Comparison of ENCODE assay signal across 27 cellular contexts in genomic region chr1:225843426-225843795, GRCh38. TPM values are rescaled to one million over a fixed set of nuclear protein-coding genes. Genes with fewer than 3 reads are reported as not detected.
DNase-seq lines count a peak whose midpoint lies in the region; ATAC-seq, FAIRE-seq and TF ChIP-seq lines count a peak whose summit lies in the region.
"Had no signal": no experiment of that assay in that cellular context is flagged by ENCODE, and none has a peak within 500 bp of the region (broad histone marks: within the 10 kb centered on the region; RNA-seq: fewer than 3 reads in every experiment).

No MANE protein-coding gene starts in this region.

- H3K27me3 ChIP-seq in Caco-2 (replicated peaks; ENCODE audit: control insufficient read depth, insufficient read depth, low read length) (no peaks in the 10 kb centered on the region), hepatocyte (no peaks in the 10 kb centered on the region)
- H3K27me3 ChIP-seq: brain microvascular endothelial cell, heart right ventricle, testis, vagina had no signal

- H3K9me2 ChIP-seq in hepatocyte (replicated peaks; ENCODE audit: insufficient read depth), result no peaks in the 10 kb centered on the region

- no peak overlapping the region for H2AFZ ChIP-seq in hepatocyte
- H2AFZ ChIP-seq: GM23248 had no signal

- H3K9me3 Mint-ChIP-seq in Caco-2 (ENCODE audit: unreplicated experiment) (no peaks in the 10 kb centered on the region), activated B cell treated with CpG ODN at 0.5 μM for 24 hours (no peaks in the 10 kb centered on the region)
- H3K9me3 Mint-ChIP-seq in stimulated activated effector memory CD8-positive, alpha-beta T cell treated with anti-CD3 and anti-CD28 coated beads, Interleukin-12 subunit alpha, Interleukin-12 subunit beta, amount 100 ng/mL, for 72 hours, result no peaks in the 10 kb centered on the region
- H3K9me3 Mint-ChIP-seq: activated CD4-positive, alpha-beta memory T cell treated with anti-CD3 and anti-CD28 coated beads for 36 hours had no signal

- no peak for TF ChIP-seq CTCF in Caco-2 (IDR thresholded peaks at IDR 0.05; ENCODE audit: insufficient read depth in 1 of 2, low read depth in 1 of 2, low read length in 1 of 2, severe bottlenecking in 1 of 2, unreplicated experiment in 1 of 2)
- TF ChIP-seq CTCF in activated B cell treated with CpG ODN at 0.5 μM for 24 hours (IDR thresholded peaks at IDR 0.05), result no peak
- TF ChIP-seq CTCF in kidney (IDR thresholded peaks at IDR 0.05; ENCODE audit: borderline replicate concordance, extremely low read depth, insufficient read depth), result no peak
- no peak for TF ChIP-seq CTCF in hepatocyte (IDR thresholded peaks at IDR 0.05; ENCODE audit: poor library complexity)

- H3K27me3 Mint-ChIP-seq in Caco-2 (ENCODE audit: insufficient read depth, unreplicated experiment) (no peaks in the 10 kb centered on the region), activated B cell treated with CpG ODN at 0.5 μM for 24 hours (no peaks in the 10 kb centered on the region)
- H3K27me3 Mint-ChIP-seq: activated CD4-positive, alpha-beta memory T cell treated with anti-CD3 and anti-CD28 coated beads for 36 hours had no signal

- H3K4me1 ChIP-seq in Caco-2 (no peaks in the 10 kb centered on the region), kidney (ENCODE audit: control insufficient read depth in 1 of 2, insufficient read depth in 1 of 2, low read depth in 1 of 2, low read length in 2 of 2) (no peaks in the 10 kb centered on the region), hepatocyte (ENCODE audit: insufficient read depth) (peaks cover 4% of the 10 kb centered on the region)

- H3K27ac ChIP-seq in kidney (ENCODE audit: low read depth in 2 of 2, low read length in 2 of 2) (no peak overlapping the region), hepatocyte (no peak overlapping the region)
- H3K27ac ChIP-seq: brain microvascular endothelial cell, C4-2B, GM23248, heart right ventricle, vagina had no signal

- H3K27ac Mint-ChIP-seq in Caco-2 (ENCODE audit: unreplicated experiment) (peak overlapping the region; percentile 36), activated B cell treated with CpG ODN at 0.5 μM for 24 hours (peak overlapping the region; percentile 22)
- peak overlapping the region; percentile 79 for H3K27ac Mint-ChIP-seq in stimulated activated effector memory CD8-positive, alpha-beta T cell treated with anti-CD3 and anti-CD28 coated beads, Interleukin-12 subunit alpha, Interleukin-12 subunit beta, amount 100 ng/mL, for 72 hours
- H3K27ac Mint-ChIP-seq: activated CD4-positive, alpha-beta memory T cell treated with anti-CD3 and anti-CD28 coated beads for 36 hours had no signal

- DNase-seq in Caco-2 (no peak), activated B cell treated with CpG ODN at 0.5 μM for 24 hours (no peak), kidney (peak; percentile 52), NCI-H2029 treated with DMSO at 0.1 percent for 48 hours (lab: John Stamatoyannopoulos, UW) (no peak), hepatocyte (ENCODE audit: low spot score) (no peak)
- DNase-seq in stimulated activated effector memory CD8-positive, alpha-beta T cell treated with anti-CD3 and anti-CD28 coated beads, Interleukin-12 subunit alpha, Interleukin-12 subunit beta, amount 100 ng/mL, for 72 hours (ENCODE audit: low spot score in 2 of 2), result no peak
- DNase-seq: activated CD4-positive, alpha-beta memory T cell treated with anti-CD3 and anti-CD28 coated beads for 36 hours; activated CD8-positive, alpha-beta memory T cell treated with anti-CD3 and anti-CD28 coated beads, Interleukin-2, amount 50 U/mL, for 48 hours; activated effector memory CD4-positive, alpha-beta T cell treated with Interleukin-2 at 50 U/mL for 16 hours; brain microvascular endothelial cell; heart right ventricle; mesendoderm; NCI-H510A; PC-3; right cardiac atrium; SHP77; stimulated activated CD4-positive, alpha-beta T cell treated with anti-CD3 and anti-CD28 coated beads, Interleukin-4, amount 100 ng/mL, for 1 hour; stimulated activated naive CD4-positive, alpha-beta T cell; testis had no signal

- no peak for FAIRE-seq in kidney (lab: Jason Lieb, UNC)
- FAIRE-seq: G401.6, HTR-8/SVneo had no signal

- 82% methylated on average over 6 of the region's 6 CpGs for WGBS in hepatocyte (ENCODE audit: low lambda C conversion rate, missing lambda C conversion rate)

- H3K36me3 Mint-ChIP-seq in Caco-2 (ENCODE audit: insufficient read depth, unreplicated experiment) (peaks cover 73% of the 10 kb centered on the region), activated B cell treated with CpG ODN at 0.5 μM for 24 hours (ENCODE audit: low read depth) (peaks cover 15% of the 10 kb centered on the region)
- peaks cover 41% of the 10 kb centered on the region for H3K36me3 Mint-ChIP-seq in stimulated activated effector memory CD8-positive, alpha-beta T cell treated with anti-CD3 and anti-CD28 coated beads, Interleukin-12 subunit alpha, Interleukin-12 subunit beta, amount 100 ng/mL, for 72 hours

- no peak overlapping the region for H3K9ac ChIP-seq in kidney (ENCODE audit: low read length in 2 of 2)
- H3K9ac ChIP-seq: GM23248 had no signal

- intact Hi-C loops in Caco-2 (cut with micrococcal nuclease; ENCODE audit: unreplicated experiment), result loop anchor here (10.0 kb wide), 1 partner anchor 289 kb away; no protein-coding TSS in a partner anchor
- intact Hi-C loops in activated B cell treated with CpG ODN at 0.5 μM for 24 hours (cut with micrococcal nuclease), result no loop called here
- intact Hi-C loops in kidney (cut with DNase I), result no loop called here

- POLR2A ChIA-PET in Caco-2 (lab: Charles Lee) (no interaction called here), activated B cell treated with CpG ODN at 0.5 μM for 24 hours (lab: Charles Lee) (no interaction called here)

- H3K36me3 ChIP-seq in Caco-2 (ENCODE audit: control insufficient read depth, insufficient read depth, low read length), result peaks cover 2% of the 10 kb centered on the region; the same call in 1 of the 2 replicates
- peaks cover 13 to 46% of the 10 kb centered on the region in 2 donors for H3K36me3 ChIP-seq in kidney (ENCODE audit: control insufficient read depth in 1 of 2, insufficient read depth in 2 of 2, low read length in 2 of 2)
- H3K36me3 ChIP-seq in hepatocyte (replicated peaks; ENCODE audit: insufficient read depth, low read depth), result no peaks in the 10 kb centered on the region
- H3K36me3 ChIP-seq: brain microvascular endothelial cell had no signal

- BruUV-seq in Caco-2 (replicated peaks; lab: Mats Ljungman, UMichigan), result no TSS peak

- H3K4me3 Mint-ChIP-seq in Caco-2 (ENCODE audit: unreplicated experiment) (no peak overlapping the region), activated B cell treated with CpG ODN at 0.5 μM for 24 hours (no peak overlapping the region)
- H3K4me3 Mint-ChIP-seq in stimulated activated effector memory CD8-positive, alpha-beta T cell treated with anti-CD3 and anti-CD28 coated beads, Interleukin-12 subunit alpha, Interleukin-12 subunit beta, amount 100 ng/mL, for 72 hours, result no peak overlapping the region
- H3K4me3 Mint-ChIP-seq: activated CD4-positive, alpha-beta memory T cell treated with anti-CD3 and anti-CD28 coated beads for 36 hours had no signal

- no peak overlapping the region for H3K4me2 ChIP-seq in hepatocyte

- H4K20me1 ChIP-seq in hepatocyte (ENCODE audit: insufficient read depth, poor library complexity, severe bottlenecking), result no peaks in the 10 kb centered on the region

- H3K9me3 ChIP-seq in Caco-2 (no peaks in the 10 kb centered on the region), kidney (ENCODE audit: control insufficient read depth in 1 of 2, low read length in 2 of 2) (no peaks in the 10 kb centered on the region), hepatocyte (ENCODE audit: low read depth) (no peaks in the 10 kb centered on the region)
- H3K9me3 ChIP-seq: heart right ventricle, testis, vagina had no signal

- CTCF ChIA-PET in Caco-2 (lab: Charles Lee) (no interaction called here), activated B cell treated with CpG ODN at 0.5 μM for 24 hours (lab: Charles Lee) (no interaction called here)

- no peak overlapping the region for H3K4me3 ChIP-seq in Caco-2 (ENCODE audit: low read depth, low read length)
- no peak overlapping the region for H3K4me3 ChIP-seq in kidney (ENCODE audit: low read length in 2 of 2)
- no peak overlapping the region for H3K4me3 ChIP-seq in hepatocyte
- H3K4me3 ChIP-seq: coronary artery, GM23248, heart right ventricle, testis, vagina had no signal

- ATAC-seq in activated B cell treated with CpG ODN at 0.5 μM for 24 hours (ENCODE audit: low read depth) (no peak), GM21576 (IDR thresholded peaks at IDR 0.05; ENCODE audit: unreplicated experiment) (no peak)
- no peak for ATAC-seq in stimulated activated effector memory CD8-positive, alpha-beta T cell treated with anti-CD3 and anti-CD28 coated beads, Interleukin-12 subunit alpha, Interleukin-12 subunit beta, amount 100 ng/mL, for 72 hours
- ATAC-seq: activated CD4-positive, CD25-positive, alpha-beta regulatory T cell treated with anti-CD3 and anti-CD28 coated beads, Interleukin-2, amount 50 U/mL, for 24 hours; heart right ventricle; right cardiac atrium had no signal

- H3K79me2 ChIP-seq in hepatocyte, result no peaks in the 10 kb centered on the region

- H3K4me1 Mint-ChIP-seq in Caco-2 (ENCODE audit: low read depth, unreplicated experiment), result no peaks in the 10 kb centered on the region
- H3K4me1 Mint-ChIP-seq in activated B cell treated with CpG ODN at 0.5 μM for 24 hours, result peaks cover 24% of the 10 kb centered on the region
- peaks cover 33% of the 10 kb centered on the region for H3K4me1 Mint-ChIP-seq in stimulated activated effector memory CD8-positive, alpha-beta T cell treated with anti-CD3 and anti-CD28 coated beads, Interleukin-12 subunit alpha, Interleukin-12 subunit beta, amount 100 ng/mL, for 72 hours

RNA-seq across cellular contexts. Expression of gene EPHX1, which starts 33.5 kb away (rescaled TPM):
- 73.7 and 88.5 TPM in 2 replicates for total RNA-seq in Caco-2 (2022)
- 0.93 and 1.2 TPM in 2 replicates for total RNA-seq in activated B cell treated with CpG ODN at 0.5 μM for 24 hours
- 78.6 TPM for total RNA-seq in kidney
- polyA plus RNA-seq in kidney (ENCODE audit: insufficient read depth, low read depth, low replicate concordance), result 178 TPM
- total RNA-seq in hepatocyte, result 122 and 133 TPM in 2 replicates
- 102 and 138 TPM in 2 replicates for polyA plus RNA-seq in hepatocyte

RNA-seq across cellular contexts. Expression of gene TMEM63A, which starts 38.8 kb away (rescaled TPM):
- 93.9 and 116 TPM in 2 replicates for total RNA-seq in Caco-2 (2022)
- 54.8 and 74.5 TPM in 2 replicates for total RNA-seq in activated B cell treated with CpG ODN at 0.5 μM for 24 hours
- total RNA-seq in kidney, result 159 TPM
- polyA plus RNA-seq in kidney (ENCODE audit: insufficient read depth, low read depth, low replicate concordance), result 25.5 TPM
- total RNA-seq in hepatocyte, result 35.8 and 47.5 TPM in 2 replicates
- polyA plus RNA-seq in hepatocyte, result 38.8 and 58.8 TPM in 2 replicates

RNA-seq across cellular contexts. Expression of gene LEFTY1, which starts 45.5 kb away (rescaled TPM):
- total RNA-seq in Caco-2 (2022) (not detected in 2 replicates), activated B cell treated with CpG ODN at 0.5 μM for 24 hours (not detected in 2 replicates), kidney (8.6 TPM), hepatocyte (3.8 and 5.8 TPM in 2 replicates)
- polyA plus RNA-seq in kidney (ENCODE audit: insufficient read depth, low read depth, low replicate concordance) (0.41 TPM), hepatocyte (3.9 and 4.5 TPM in 2 replicates)
- total RNA-seq: GM23248, PC-3, vagina had no signal
- polyA plus RNA-seq: GM23248 had no signal

Comparison
In these comparisons a context has a peak if more than half of its experiments do, and no peak if none do; other contexts are left out.
1. H3K27ac Mint-ChIP-seq: peak in every context shown above with its lines; median percentile 79 in stimulated activated effector memory CD8-positive, alpha-beta T cell treated with anti-CD3 and anti-CD28 coated beads, Interleukin-12 subunit alpha, Interleukin-12 subunit beta, amount 100 ng/mL, for 72 hours; 36 in Caco-2; 22 in activated B cell treated with CpG ODN at 0.5 μM for 24 hours.
2. RNA of gene EPHX1, which starts 33.5 kb away (total RNA-seq): 122 to 133 TPM in hepatocyte, 73.7 to 88.5 TPM in Caco-2 and 78.6 TPM in kidney (single experiment); 0.93 to 1.2 TPM in activated B cell treated with CpG ODN at 0.5 μM for 24 hours; every median in the first group is over 10 times any median in the second.